2 cellular contexts compared by ENCODE assay signal in the genomic region with DNA sequence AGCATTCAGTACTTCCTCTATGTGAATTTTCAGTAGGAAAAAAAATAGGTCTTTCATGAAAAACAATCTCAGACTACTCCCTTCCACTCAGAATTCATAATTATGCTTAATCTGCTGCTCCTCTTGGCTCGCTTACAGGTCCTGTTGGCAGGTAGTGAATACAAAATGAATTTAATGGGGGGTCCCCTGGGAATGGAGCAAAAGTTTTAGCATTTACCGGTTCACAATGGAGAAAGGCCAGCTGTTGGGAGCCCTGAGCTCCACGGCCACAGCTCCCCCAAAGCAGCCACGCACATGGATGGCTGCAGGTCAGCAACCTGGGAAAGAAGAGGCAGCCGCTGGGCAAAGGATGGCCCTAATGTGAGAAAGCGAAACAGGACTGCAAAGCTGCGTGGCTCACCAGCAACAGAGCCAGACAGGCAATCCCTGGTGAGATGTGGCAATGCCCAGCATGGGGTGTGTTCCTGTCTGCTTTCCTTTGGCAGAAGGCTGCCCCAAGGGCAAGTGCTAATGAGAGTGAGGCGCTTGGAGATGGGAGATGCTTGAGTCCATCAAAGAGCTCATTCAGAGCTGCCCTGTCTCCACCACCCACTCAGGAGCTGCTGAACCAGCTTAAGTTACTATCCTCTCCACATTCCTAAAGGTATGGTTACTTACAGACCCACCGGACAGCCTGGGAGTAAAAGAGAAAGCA.
TF ChIP-seq lines count a peak whose summit lies in the region.

No MANE protein-coding gene starts in this region.

TF ChIP-seq in SK-N-SH treated with all-trans-retinoic acid at 6 μM for 48 hours, 23 proteins besides CTCF, POLR2A, EP300 and RAD21 (continued from another document):
- TF ChIP-seq, protein P1, sequence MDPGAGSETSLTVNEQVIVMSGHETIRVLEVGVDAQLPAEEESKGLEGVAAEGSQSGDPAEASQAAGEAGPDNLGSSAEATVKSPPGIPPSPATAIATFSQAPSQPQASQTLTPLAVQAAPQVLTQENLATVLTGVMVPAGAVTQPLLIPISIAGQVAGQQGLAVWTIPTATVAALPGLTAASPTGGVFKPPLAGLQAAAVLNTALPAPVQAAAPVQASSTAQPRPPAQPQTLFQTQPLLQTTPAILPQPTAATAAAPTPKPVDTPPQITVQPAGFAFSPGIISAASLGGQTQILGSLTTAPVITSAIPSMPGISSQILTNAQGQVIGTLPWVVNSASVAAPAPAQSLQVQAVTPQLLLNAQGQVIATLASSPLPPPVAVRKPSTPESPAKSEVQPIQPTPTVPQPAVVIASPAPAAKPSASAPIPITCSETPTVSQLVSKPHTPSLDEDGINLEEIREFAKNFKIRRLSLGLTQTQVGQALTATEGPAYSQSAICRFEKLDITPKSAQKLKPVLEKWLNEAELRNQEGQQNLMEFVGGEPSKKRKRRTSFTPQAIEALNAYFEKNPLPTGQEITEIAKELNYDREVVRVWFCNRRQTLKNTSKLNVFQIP (CRISPR knock-in tag; IDR thresholded peaks at IDR 0.05; ENCODE audit: borderline replicate concordance, low read depth) = no peak
- TF ChIP-seq, protein P2, sequence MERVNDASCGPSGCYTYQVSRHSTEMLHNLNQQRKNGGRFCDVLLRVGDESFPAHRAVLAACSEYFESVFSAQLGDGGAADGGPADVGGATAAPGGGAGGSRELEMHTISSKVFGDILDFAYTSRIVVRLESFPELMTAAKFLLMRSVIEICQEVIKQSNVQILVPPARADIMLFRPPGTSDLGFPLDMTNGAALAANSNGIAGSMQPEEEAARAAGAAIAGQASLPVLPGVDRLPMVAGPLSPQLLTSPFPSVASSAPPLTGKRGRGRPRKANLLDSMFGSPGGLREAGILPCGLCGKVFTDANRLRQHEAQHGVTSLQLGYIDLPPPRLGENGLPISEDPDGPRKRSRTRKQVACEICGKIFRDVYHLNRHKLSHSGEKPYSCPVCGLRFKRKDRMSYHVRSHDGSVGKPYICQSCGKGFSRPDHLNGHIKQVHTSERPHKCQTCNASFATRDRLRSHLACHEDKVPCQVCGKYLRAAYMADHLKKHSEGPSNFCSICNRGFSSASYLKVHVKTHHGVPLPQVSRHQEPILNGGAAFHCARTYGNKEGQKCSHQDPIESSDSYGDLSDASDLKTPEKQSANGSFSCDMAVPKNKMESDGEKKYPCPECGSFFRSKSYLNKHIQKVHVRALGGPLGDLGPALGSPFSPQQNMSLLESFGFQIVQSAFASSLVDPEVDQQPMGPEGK (CRISPR knock-in tag; IDR thresholded peaks at IDR 0.05; ENCODE audit: borderline replicate concordance) = no peak
- no peak for TF ChIP-seq TCF4 (CRISPR knock-in tag; IDR thresholded peaks at IDR 0.05; ENCODE audit: borderline replicate concordance)
- TF ChIP-seq TOX (CRISPR knock-in tag; IDR thresholded peaks at IDR 0.05; ENCODE audit: borderline replicate concordance) = no peak
- TF ChIP-seq, protein P3, sequence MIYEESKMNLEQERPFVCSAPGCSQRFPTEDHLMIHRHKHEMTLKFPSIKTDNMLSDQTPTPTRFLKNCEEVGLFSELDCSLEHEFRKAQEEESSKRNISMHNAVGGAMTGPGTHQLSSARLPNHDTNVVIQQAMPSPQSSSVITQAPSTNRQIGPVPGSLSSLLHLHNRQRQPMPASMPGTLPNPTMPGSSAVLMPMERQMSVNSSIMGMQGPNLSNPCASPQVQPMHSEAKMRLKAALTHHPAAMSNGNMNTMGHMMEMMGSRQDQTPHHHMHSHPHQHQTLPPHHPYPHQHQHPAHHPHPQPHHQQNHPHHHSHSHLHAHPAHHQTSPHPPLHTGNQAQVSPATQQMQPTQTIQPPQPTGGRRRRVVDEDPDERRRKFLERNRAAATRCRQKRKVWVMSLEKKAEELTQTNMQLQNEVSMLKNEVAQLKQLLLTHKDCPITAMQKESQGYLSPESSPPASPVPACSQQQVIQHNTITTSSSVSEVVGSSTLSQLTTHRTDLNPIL (CRISPR knock-in tag; IDR thresholded peaks at IDR 0.05; ENCODE audit: low read depth) = no peak
- TF ChIP-seq ESRRG (CRISPR knock-in tag; IDR thresholded peaks at IDR 0.05) = no peak
- no peak for TF ChIP-seq ZC3H10 (CRISPR knock-in tag; IDR thresholded peaks at IDR 0.05)
- no peak for TF ChIP-seq ZNF8 (CRISPR knock-in tag; IDR thresholded peaks at IDR 0.05)

TF ChIP-seq in SK-N-SH, 30 proteins besides CTCF, POLR2A, EP300 and RAD21 (continued from another document):
- TF ChIP-seq ELF1 (IDR thresholded peaks at IDR 0.05) (no peak), CHD2 (IDR thresholded peaks at IDR 0.05; ENCODE audit: low read length, partially characterized antibody) (no peak), TAF1 (IDR thresholded peaks at IDR 0.05; ENCODE audit: borderline replicate concordance, low read depth, low read length) (no peak), POLR2AphosphoS5 (IDR thresholded peaks at IDR 0.05; ENCODE audit: low read depth, low read length) (no peak)
